ENCODE assay signal across 17 cellular contexts in genomic region chr1:221310180-221310579, GRCh38.
DNase-seq lines count a peak whose midpoint lies in the region; ATAC-seq and TF ChIP-seq lines count a peak whose summit lies in the region.
"Had no signal": no experiment of that assay in that cellular context is flagged by ENCODE, and none has a peak within 500 bp of the region (broad histone marks: within the 10 kb centered on the region; RNA-seq: fewer than 3 reads in every experiment).

No MANE protein-coding gene starts in this region.

- ATAC-seq in left lung, result no peak
- ATAC-seq in stimulated activated naive CD8-positive, alpha-beta T cell treated with anti-CD3 and anti-CD28 coated beads, Interleukin-15, Interleukin-2, amounts not matched to agents 100 U/mL and 50 U/mL, for 24 hours, result no peak
- ATAC-seq: activated CD8-positive, alpha-beta T cell treated with anti-CD3 and anti-CD28 coated beads for 36 hours; left ventricle myocardium superior had no signal

- no peak overlapping the region for H3K4me3 ChIP-seq in left lung
- H3K4me3 ChIP-seq: ovary, sigmoid colon had no signal

- no peak for TF ChIP-seq CTCF in left lung (IDR thresholded peaks at IDR 0.05)

- intact Hi-C loops in left lung (cut with DNase I), result no loop called here

- peaks cover 0 to 9% of the 10 kb centered on the region in 2 donors for H3K9me3 ChIP-seq in left lung
- H3K9me3 ChIP-seq: ovary, sigmoid colon had no signal

- peak; percentile 96 for DNase-seq in DMS153 (lab: John Stamatoyannopoulos, UW)
- DNase-seq in NCI-H1417 (lab: John Stamatoyannopoulos, UW), result peak; percentile 34 to 93 (median 69)
- DNase-seq in NCI-H345 treated with DMSO at 0.1 percent for 48 hours (lab: John Stamatoyannopoulos, UW; ENCODE audit: unreplicated experiment), result peak; percentile 87
- peak; percentile 16 for DNase-seq in medulla oblongata (ENCODE audit: extremely low spot score)
- no peak for DNase-seq in HK-2 (ENCODE audit: unreplicated experiment)
- no peak for DNase-seq in left lung
- DNase-seq in activated CD4-positive, CD25-positive, alpha-beta regulatory T cell (lab: John Stamatoyannopoulos, UW), result no peak
- no peak for DNase-seq in stimulated activated naive CD8-positive, alpha-beta T cell treated with anti-CD3 and anti-CD28 coated beads, Interleukin-15, Interleukin-2, amounts not matched to agents 100 U/mL and 50 U/mL, for 24 hours
- DNase-seq: activated CD8-positive, alpha-beta T cell treated with anti-CD3 and anti-CD28 coated beads for 36 hours; activated T-cell treated with anti-CD3 and anti-CD28 coated beads, Interleukin-2, amount 50 U/mL, for 48 hours; left ventricle myocardium superior; ovary; SIG-M5; sigmoid colon; substantia nigra; WERI-Rb-1 had no signal

- H3K4me1 ChIP-seq in left lung, result no peaks in the 10 kb centered on the region

- no peak overlapping the region for H3K27ac ChIP-seq in left lung
- H3K27ac ChIP-seq: KMS-11, ovary, sigmoid colon, WERI-Rb-1 had no signal

- H3K27me3 ChIP-seq in left lung, result no peaks in the 10 kb centered on the region
- H3K27me3 ChIP-seq: ovary, sigmoid colon had no signal

- no peaks in the 10 kb centered on the region for H3K36me3 ChIP-seq in left lung
- H3K36me3 ChIP-seq: ovary, sigmoid colon, WERI-Rb-1 had no signal

Comparison
In these comparisons a context has a peak if more than half of its experiments do, and no peak if none do; other contexts are left out.
1. DNase-seq: peak in DMS153 (single experiment), NCI-H1417 (3 of 3), NCI-H345 treated with DMSO at 0.1 percent for 48 hours (single experiment) and medulla oblongata (single experiment); none in HK-2 (single experiment), left lung (0 of 2), activated CD4-positive, CD25-positive, alpha-beta regulatory T cell (0 of 4) and stimulated activated naive CD8-positive, alpha-beta T cell treated with anti-CD3 and anti-CD28 coated beads, Interleukin-15, Interleukin-2, amounts not matched to agents 100 U/mL and 50 U/mL, for 24 hours (single experiment).